8 cellular contexts compared by ENCODE assay signal in genomic region chr17:3944485-3945388, GRCh38. TPM values are rescaled to one million over a fixed set of nuclear protein-coding genes. Genes with fewer than 3 reads are reported as not detected.
A peak's percentile ranks its signal among the peaks of the same experiment; 100 is the strongest.
DNase-seq lines count a peak whose midpoint lies in the region; ATAC-seq and TF ChIP-seq lines count a peak whose summit lies in the region.
"Had no signal": no experiment of that assay in that cellular context is flagged by ENCODE, and none has a peak within 500 bp of the region (broad histone marks: within the 10 kb centered on the region; RNA-seq: fewer than 3 reads in every experiment).

No MANE protein-coding gene starts in this region.

- H3K9me3 Mint-ChIP-seq in WTC11: no peaks in the 10 kb centered on the region
- H3K9me3 Mint-ChIP-seq in effector memory CD8-positive, alpha-beta T cell: no peaks in the 10 kb centered on the region

- no peak for TF ChIP-seq CTCF in WTC11 (IDR thresholded peaks at IDR 0.05)
- TF ChIP-seq CTCF in thoracic aorta (IDR thresholded peaks at IDR 0.05): no peak

- POLR2A ChIA-PET in WTC11 (lab: Charles Lee): no interaction called here

- H3K27me3 ChIP-seq in GM23248 (replicated peaks; ENCODE audit: insufficient read depth) (no peaks in the 10 kb centered on the region), thoracic aorta (replicated peaks; ENCODE audit: insufficient read depth) (no peaks in the 10 kb centered on the region)
- H3K27me3 ChIP-seq: Peyer's patch had no signal

- H3K4me1 ChIP-seq in GM23248 (ENCODE audit: insufficient read depth) (no peaks in the 10 kb centered on the region), mesodermal cell (ENCODE audit: control insufficient read depth, insufficient read depth, low read length, poor library complexity, severe bottlenecking) (no peaks in the 10 kb centered on the region), thoracic aorta (ENCODE audit: control insufficient read depth in 1 of 2, low read depth in 2 of 2) (no peaks in the 10 kb centered on the region)
- H3K4me1 ChIP-seq: Peyer's patch had no signal

- peak; percentile 89 for DNase-seq in GM23248
- peak; percentile 87 for DNase-seq in WTC11 (ENCODE audit: low spot score)
- peak; percentile 30 to 48 (median 45) for DNase-seq in effector memory CD8-positive, alpha-beta T cell
- no peak for DNase-seq in thoracic aorta (ENCODE audit: low spot score)

- no peak overlapping the region; the same call in 1 of the 2 replicates for H3K27ac Mint-ChIP-seq in WTC11
- H3K27ac Mint-ChIP-seq in effector memory CD8-positive, alpha-beta T cell: peak overlapping the region; percentile 54 to 84

- H3K36me3 Mint-ChIP-seq in WTC11: peaks cover 5% of the 10 kb centered on the region; the same call in 1 of the 2 replicates
- H3K36me3 Mint-ChIP-seq in effector memory CD8-positive, alpha-beta T cell (ENCODE audit: insufficient read depth): peaks cover 86% of the 10 kb centered on the region

- H3K9ac ChIP-seq in GM23248: peak overlapping the region; percentile 70

- 3 to 5% methylated on average over 34 to 67 of the region's 68 CpGs for WGBS in GM23248 (ENCODE audit: low coverage in 1 of 2, low lambda C conversion rate in 2 of 2, missing lambda C conversion rate in 2 of 2), 2 experiments
- WGBS in mesodermal cell (ENCODE audit: insufficient coverage in 2 of 2), 2 experiments: 38 to 40% methylated on average over 45 to 61 of the region's 68 CpGs

- no peaks in the 10 kb centered on the region for H4K20me1 ChIP-seq in GM23248 (ENCODE audit: insufficient read depth)

- H3K4me2 ChIP-seq in GM23248 (ENCODE audit: unreplicated experiment): peak overlapping the region; percentile 74

- peaks cover 6% of the 10 kb centered on the region for H3K4me1 Mint-ChIP-seq in WTC11
- H3K4me1 Mint-ChIP-seq in effector memory CD8-positive, alpha-beta T cell (ENCODE audit: low read depth in 2 of 2): peaks cover 0 to 8% of the 10 kb centered on the region in 2 donors

- peak overlapping the region; percentile 61 for H3K4me3 Mint-ChIP-seq in WTC11
- H3K4me3 Mint-ChIP-seq in effector memory CD8-positive, alpha-beta T cell: no peak overlapping the region

- CTCF ChIA-PET in WTC11 (lab: Charles Lee): interaction anchor here (0.6 to 2.2 kb wide), 5 partner anchors 10 to 98 kb away, joined by 3 to 9 read pairs (median 6); no protein-coding TSS in a partner anchor

- H2AFZ ChIP-seq in GM23248: peak overlapping the region; percentile 95

- in situ Hi-C loops in GM23248 (cut with MboI): no loop called here

- ATAC-seq in WTC11: peak; percentile 96
- ATAC-seq in effector memory CD8-positive, alpha-beta T cell (replicated peaks): peak; percentile 88
- no peak for ATAC-seq in thoracic aorta (ENCODE audit: insufficient number of reproducible peaks, low FRiP score, low read depth)
- ATAC-seq in GM19455 (IDR thresholded peaks at IDR 0.05; ENCODE audit: unreplicated experiment): no peak
- ATAC-seq in GM21786 (IDR thresholded peaks at IDR 0.05; ENCODE audit: unreplicated experiment): no peak

- H3K9me2 ChIP-seq in GM23248 (ENCODE audit: insufficient read depth): no peaks in the 10 kb centered on the region

- no peaks in the 10 kb centered on the region for H3F3A ChIP-seq in GM23248 (ENCODE audit: insufficient read depth)

- H3K4me3 ChIP-seq in GM23248 (peak overlapping the region; percentile 69), mesodermal cell (ENCODE audit: extremely low read depth, insufficient read depth, low read length, poor library complexity, severe bottlenecking) (peak overlapping the region; percentile 2), thoracic aorta (peak overlapping the region; percentile 35)

- no peaks in the 10 kb centered on the region for H3K27me3 Mint-ChIP-seq in WTC11 (ENCODE audit: low read depth)
- no peaks in the 10 kb centered on the region for H3K27me3 Mint-ChIP-seq in effector memory CD8-positive, alpha-beta T cell

- H3K9me3 ChIP-seq in GM23248 (ENCODE audit: low read depth) (no peaks in the 10 kb centered on the region), mesodermal cell (ENCODE audit: control insufficient read depth, low read length) (no peaks in the 10 kb centered on the region), thoracic aorta (no peaks in the 10 kb centered on the region)
- H3K9me3 ChIP-seq: Peyer's patch had no signal

- H3K79me2 ChIP-seq in GM23248 (ENCODE audit: insufficient read depth): no peaks in the 10 kb centered on the region

- H3K36me3 ChIP-seq in GM23248 (ENCODE audit: low read depth) (no peaks in the 10 kb centered on the region), mesodermal cell (ENCODE audit: control insufficient read depth, insufficient read depth, low read length) (no peaks in the 10 kb centered on the region), thoracic aorta (peaks cover 22% of the 10 kb centered on the region)

- H3K27ac ChIP-seq in GM23248: no peak overlapping the region
- H3K27ac ChIP-seq in mesodermal cell (ENCODE audit: low read depth, low read length, severe bottlenecking): no peak overlapping the region
- H3K27ac ChIP-seq in thoracic aorta: no peak overlapping the region

TF ChIP-seq in WTC11, 78 proteins besides CTCF, POLR2A, EP300 and RAD21 (continues in another document):
- no peak for TF ChIP-seq NR3C1 (CRISPR knock-in tag; conservative IDR thresholded peaks at IDR 0.05; ENCODE audit: low read depth)
- no peak for TF ChIP-seq IRF2 (CRISPR knock-in tag; IDR thresholded peaks at IDR 0.05; ENCODE audit: borderline replicate concordance, low read depth)
- TF ChIP-seq NR2C2 (CRISPR knock-in tag; IDR thresholded peaks at IDR 0.05): no peak
- no peak for TF ChIP-seq KAT7 (CRISPR knock-in tag; IDR thresholded peaks at IDR 0.05; ENCODE audit: borderline replicate concordance)
- no peak for TF ChIP-seq ZNF281 (CRISPR knock-in tag; IDR thresholded peaks at IDR 0.05)
- no peak for TF ChIP-seq ZBTB21 (CRISPR knock-in tag; IDR thresholded peaks at IDR 0.05; ENCODE audit: borderline replicate concordance)
- no peak for TF ChIP-seq PRRX2 (CRISPR knock-in tag; IDR thresholded peaks at IDR 0.05)
- no peak for TF ChIP-seq IRF1 (CRISPR knock-in tag; IDR thresholded peaks at IDR 0.05)
- TF ChIP-seq FOXK1 (CRISPR knock-in tag; IDR thresholded peaks at IDR 0.05): no peak
- TF ChIP-seq ZNF396 (CRISPR knock-in tag; IDR thresholded peaks at IDR 0.05; ENCODE audit: borderline replicate concordance): no peak
- no peak for TF ChIP-seq ZNF121 (CRISPR knock-in tag; IDR thresholded peaks at IDR 0.05)
- TF ChIP-seq ZNF423 (CRISPR knock-in tag; IDR thresholded peaks at IDR 0.05): no peak

RNA-seq across cellular contexts. Expression of gene ATP2A3, which starts 19.5 kb away (rescaled TPM):
- total RNA-seq in GM23248 (2014; rRNA removed; shearing (Covaris generic)): 0.86 TPM in 1 of 2 replicates, not detected in the other
- polyA plus RNA-seq in GM23248 (2016; fragmentation: Nextera tagmentation; extraction: Ambion mirVana): 0.58 and 0.81 TPM in 2 replicates
- total RNA-seq in WTC11 (2021) (35.6 to 39.1 TPM (median 37.8 TPM) in 3 replicates), thoracic aorta (10 to 100 TPM; 37.2 to 50.4 TPM)
- polyA plus RNA-seq in mesodermal cell (2013, experiment 1 of 2): 9.1 TPM
- 4.9 TPM for polyA plus RNA-seq in mesodermal cell (2013, experiment 2 of 2)

RNA-seq across cellular contexts. Expression of gene P2RX1, which starts 28.5 kb away (rescaled TPM):
- total RNA-seq in GM23248 (2014; rRNA removed; shearing (Covaris generic)): not detected in 2 replicates
- polyA plus RNA-seq in GM23248 (2016; fragmentation: Nextera tagmentation; extraction: Ambion mirVana): 0.06 TPM in 1 of 2 replicates, not detected in the other
- total RNA-seq in WTC11 (2021): 0.07 TPM in 1 of 3 replicates, not detected in the others
- 0.15 TPM for polyA plus RNA-seq in mesodermal cell (2013, experiment 1 of 2)
- 0.20 TPM for polyA plus RNA-seq in mesodermal cell (2013, experiment 2 of 2)
- total RNA-seq in thoracic aorta: 1 to 10 TPM in 1 of 2 donors, under 1 TPM in 1; 0.63 to 7.3 TPM

RNA-seq across cellular contexts. Expression of gene CAMKK1, which starts 51.9 kb away (rescaled TPM):
- 4.5 and 5.1 TPM in 2 replicates for total RNA-seq in GM23248 (2014; rRNA removed; shearing (Covaris generic))
- polyA plus RNA-seq in GM23248 (2016; fragmentation: Nextera tagmentation; extraction: Ambion mirVana): 4.0 and 4.1 TPM in 2 replicates
- total RNA-seq in WTC11 (2021) (8.0 to 9.6 TPM (median 8.7 TPM) in 3 replicates), thoracic aorta (1 to 10 TPM; 1.8 to 4.7 TPM)
- polyA plus RNA-seq in mesodermal cell (2013, experiment 1 of 2): 3.3 TPM
- polyA plus RNA-seq in mesodermal cell (2013, experiment 2 of 2): 2.5 TPM

Comparison
In these comparisons a context has a peak if more than half of its experiments do, and no peak if none do; other contexts are left out.
1. H3K4me3 ChIP-seq: peak in every context shown above with its lines; median percentile 69 in GM23248; 35 in thoracic aorta; 2 in mesodermal cell.
2. ATAC-seq: peak in WTC11 (single experiment) and effector memory CD8-positive, alpha-beta T cell (single experiment); none in thoracic aorta (single experiment), GM19455 (single experiment) and GM21786 (single experiment).
3. RNA of gene ATP2A3, which starts 19.5 kb away (total RNA-seq): 37.2 to 50.4 TPM in thoracic aorta and 35.6 to 39.1 TPM in WTC11; 0.86 TPM in GM23248; every median in the first group is over 10 times any median in the second.